27 cellular contexts compared by ENCODE assay signal in genomic region chr14:92974541-92975345, GRCh38. TPM values are rescaled to one million over a fixed set of nuclear protein-coding genes. Genes with fewer than 3 reads are reported as not detected.
DNase-seq lines count a peak whose midpoint lies in the region; ATAC-seq and TF ChIP-seq lines count a peak whose summit lies in the region.
"Had no signal": no experiment of that assay in that cellular context is flagged by ENCODE, and none has a peak within 500 bp of the region (broad histone marks: within the 10 kb centered on the region; RNA-seq: fewer than 3 reads in every experiment).

No MANE protein-coding gene starts in this region.

- H3K4me3 Mint-ChIP-seq in WTC11 = no peak overlapping the region
- H3K4me3 Mint-ChIP-seq: activated CD8-positive, alpha-beta T cell treated with anti-CD3 and anti-CD28 coated beads for 36 hours; activated naive CD8-positive, alpha-beta T cell treated with anti-CD3 and anti-CD28 coated beads, Interleukin-2, amount 50 U/mL, for 24 hours; CD4-positive, alpha-beta T cell; nephron progenitor cell; stimulated activated naive CD8-positive, alpha-beta T cell treated with anti-CD3 and anti-CD28 coated beads, Interleukin-15, Interleukin-2, amounts not matched to agents 100 ng/mL and 50 ng/mL, for 24 hours had no signal

- intact Hi-C loops in lower lobe of right lung (cut with DNase I) = no loop called here

- H3K27me3 Mint-ChIP-seq in WTC11 (ENCODE audit: low read depth) = no peaks in the 10 kb centered on the region; the same call in 1 of the 2 replicates
- H3K27me3 Mint-ChIP-seq: activated CD8-positive, alpha-beta T cell treated with anti-CD3 and anti-CD28 coated beads for 36 hours; activated naive CD8-positive, alpha-beta T cell treated with anti-CD3 and anti-CD28 coated beads, Interleukin-2, amount 50 U/mL, for 24 hours; CD4-positive, alpha-beta T cell; stimulated activated naive CD8-positive, alpha-beta T cell treated with anti-CD3 and anti-CD28 coated beads, Interleukin-15, Interleukin-2, amounts not matched to agents 100 ng/mL and 50 ng/mL, for 24 hours had no signal

- TF ChIP-seq CTCF in WTC11 (IDR thresholded peaks at IDR 0.05) = no peak
- TF ChIP-seq CTCF in lower lobe of right lung (IDR thresholded peaks at IDR 0.05) = no peak

- H3K27ac ChIP-seq in lower lobe of right lung (no peak overlapping the region), subcutaneous abdominal adipose tissue (ENCODE audit: low read depth, low read length) (peak overlapping the region; percentile 82)
- H3K27ac ChIP-seq: body of pancreas, psoas muscle had no signal

- H3K27me3 ChIP-seq in lower lobe of right lung (ENCODE audit: low read depth) (no peaks in the 10 kb centered on the region), subcutaneous abdominal adipose tissue (ENCODE audit: control insufficient read depth in 5 of 5, insufficient read depth in 4 of 5, low read length in 5 of 5) (no peaks in the 10 kb centered on the region)
- H3K27me3 ChIP-seq: body of pancreas had no signal

- H3K9me3 ChIP-seq in lower lobe of right lung = peaks cover 34% of the 10 kb centered on the region
- peaks cover 0 to 32% (median 16%) of the 10 kb centered on the region in 5 donors for H3K9me3 ChIP-seq in subcutaneous abdominal adipose tissue (ENCODE audit: control insufficient read depth in 5 of 5, low read length in 5 of 5)

- H3K36me3 ChIP-seq in lower lobe of right lung (peaks cover 11% of the 10 kb centered on the region), subcutaneous abdominal adipose tissue (ENCODE audit: control insufficient read depth in 5 of 5, insufficient read depth in 5 of 5, low read length in 5 of 5) (peaks cover 0 to 23% (median 10%) of the 10 kb centered on the region in 5 donors)

- H3K9me3 Mint-ChIP-seq in WTC11 = peaks cover 41% of the 10 kb centered on the region

- no peak overlapping the region for H3K9ac ChIP-seq in subcutaneous abdominal adipose tissue (ENCODE audit: low read length in 5 of 5)

- peaks cover 17% of the 10 kb centered on the region for H3K4me1 ChIP-seq in lower lobe of right lung
- peaks cover 1 to 30% (median 19%) of the 10 kb centered on the region in 5 donors for H3K4me1 ChIP-seq in subcutaneous abdominal adipose tissue (ENCODE audit: control insufficient read depth in 5 of 5, insufficient read depth in 5 of 5, low read length in 5 of 5)
- H3K4me1 ChIP-seq: psoas muscle had no signal

- peak; percentile 31 for DNase-seq in CD1c-positive myeloid dendritic cell (ENCODE audit: extremely low spot score)
- no peak for DNase-seq in WTC11 (ENCODE audit: low spot score)
- DNase-seq in lower lobe of right lung = no peak
- DNase-seq in dedifferentiated amniotic fluid mesenchymal stem cell (ENCODE audit: extremely low spot score) = no peak
- DNase-seq: activated CD8-positive, alpha-beta T cell treated with anti-CD3 and anti-CD28 coated beads for 36 hours; activated gamma-delta T cell; activated naive CD8-positive, alpha-beta T cell treated with anti-CD3 and anti-CD28 coated beads, Interleukin-2, amount 50 U/mL, for 24 hours; activated T-cell treated with anti-CD3 and anti-CD28 coated beads for 4 hours; body of pancreas; CD4-positive, alpha-beta T cell; DMS 273 treated with DMSO at 0.1 percent for 48 hours; HCEC 1CT; left colon; NCI-H146; NCI-H2171 treated with DMSO at 0.1 percent for 48 hours; NCI-H526 treated with DMSO at 0.1 percent for 48 hours; nephron progenitor cell; RPMI8226; stimulated activated CD4-positive, alpha-beta T cell treated with anti-CD3 and anti-CD28 coated beads, Interleukin-4, amount 100 ng/mL, for 24 hours had no signal

- peaks cover 33% of the 10 kb centered on the region for H3K4me1 Mint-ChIP-seq in WTC11
- H3K4me1 Mint-ChIP-seq: activated naive CD8-positive, alpha-beta T cell treated with anti-CD3 and anti-CD28 coated beads, Interleukin-2, amount 50 U/mL, for 24 hours had no signal

- ATAC-seq in WTC11 (no peak), lower lobe of right lung (peak; percentile 28 to 29), HG03457 (IDR thresholded peaks at IDR 0.05; ENCODE audit: unreplicated experiment) (no peak), HG03521 (IDR thresholded peaks at IDR 0.05; ENCODE audit: unreplicated experiment) (no peak), HG02642 (IDR thresholded peaks at IDR 0.05; ENCODE audit: poor library complexity, unreplicated experiment) (no peak)
- ATAC-seq: activated CD8-positive, alpha-beta T cell treated with anti-CD3 and anti-CD28 coated beads for 36 hours; body of pancreas; K562; left colon had no signal

- POLR2A ChIA-PET in WTC11 (lab: Charles Lee) = no interaction called here

- CTCF ChIA-PET in WTC11 (lab: Charles Lee) = interaction anchor here (0.6 to 2.1 kb wide), 9 partner anchors 11 to 609 kb away, joined by 3 to 6 read pairs (median 3); partner anchors contain the start of genes GON7 and UBR7

- H3K4me3 ChIP-seq in lower lobe of right lung = no peak overlapping the region
- peak overlapping the region in 1 of 5 donors; percentile 9 for H3K4me3 ChIP-seq in subcutaneous abdominal adipose tissue (ENCODE audit: low read depth in 1 of 5, low read length in 5 of 5)
- H3K4me3 ChIP-seq: body of pancreas, K562, psoas muscle had no signal

- peaks cover 41% of the 10 kb centered on the region for H3K36me3 Mint-ChIP-seq in WTC11

- H3K27ac Mint-ChIP-seq in WTC11 = peak overlapping the region; percentile 15; the same call in 1 of the 2 replicates
- H3K27ac Mint-ChIP-seq: activated CD8-positive, alpha-beta T cell treated with anti-CD3 and anti-CD28 coated beads for 36 hours; activated naive CD8-positive, alpha-beta T cell treated with anti-CD3 and anti-CD28 coated beads, Interleukin-2, amount 50 U/mL, for 24 hours; CD4-positive, alpha-beta T cell; nephron progenitor cell; stimulated activated naive CD8-positive, alpha-beta T cell treated with anti-CD3 and anti-CD28 coated beads, Interleukin-15, Interleukin-2, amounts not matched to agents 100 ng/mL and 50 ng/mL, for 24 hours had no signal

TF ChIP-seq in WTC11, 78 proteins besides CTCF, POLR2A, EP300 and RAD21 (continues in another document):
- TF ChIP-seq MYBL2 (CRISPR knock-in tag; IDR thresholded peaks at IDR 0.05) (no peak), FOXP1 (CRISPR knock-in tag; IDR thresholded peaks at IDR 0.05; ENCODE audit: borderline replicate concordance) (no peak), SP1 (CRISPR knock-in tag; conservative IDR thresholded peaks at IDR 0.05) (no peak)
- TF ChIP-seq, protein P1, sequence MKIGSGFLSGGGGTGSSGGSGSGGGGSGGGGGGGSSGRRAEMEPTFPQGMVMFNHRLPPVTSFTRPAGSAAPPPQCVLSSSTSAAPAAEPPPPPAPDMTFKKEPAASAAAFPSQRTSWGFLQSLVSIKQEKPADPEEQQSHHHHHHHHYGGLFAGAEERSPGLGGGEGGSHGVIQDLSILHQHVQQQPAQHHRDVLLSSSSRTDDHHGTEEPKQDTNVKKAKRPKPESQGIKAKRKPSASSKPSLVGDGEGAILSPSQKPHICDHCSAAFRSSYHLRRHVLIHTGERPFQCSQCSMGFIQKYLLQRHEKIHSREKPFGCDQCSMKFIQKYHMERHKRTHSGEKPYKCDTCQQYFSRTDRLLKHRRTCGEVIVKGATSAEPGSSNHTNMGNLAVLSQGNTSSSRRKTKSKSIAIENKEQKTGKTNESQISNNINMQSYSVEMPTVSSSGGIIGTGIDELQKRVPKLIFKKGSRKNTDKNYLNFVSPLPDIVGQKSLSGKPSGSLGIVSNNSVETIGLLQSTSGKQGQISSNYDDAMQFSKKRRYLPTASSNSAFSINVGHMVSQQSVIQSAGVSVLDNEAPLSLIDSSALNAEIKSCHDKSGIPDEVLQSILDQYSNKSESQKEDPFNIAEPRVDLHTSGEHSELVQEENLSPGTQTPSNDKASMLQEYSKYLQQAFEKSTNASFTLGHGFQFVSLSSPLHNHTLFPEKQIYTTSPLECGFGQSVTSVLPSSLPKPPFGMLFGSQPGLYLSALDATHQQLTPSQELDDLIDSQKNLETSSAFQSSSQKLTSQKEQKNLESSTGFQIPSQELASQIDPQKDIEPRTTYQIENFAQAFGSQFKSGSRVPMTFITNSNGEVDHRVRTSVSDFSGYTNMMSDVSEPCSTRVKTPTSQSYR (CRISPR knock-in tag; IDR thresholded peaks at IDR 0.05) = no peak
- TF ChIP-seq, protein P2, sequence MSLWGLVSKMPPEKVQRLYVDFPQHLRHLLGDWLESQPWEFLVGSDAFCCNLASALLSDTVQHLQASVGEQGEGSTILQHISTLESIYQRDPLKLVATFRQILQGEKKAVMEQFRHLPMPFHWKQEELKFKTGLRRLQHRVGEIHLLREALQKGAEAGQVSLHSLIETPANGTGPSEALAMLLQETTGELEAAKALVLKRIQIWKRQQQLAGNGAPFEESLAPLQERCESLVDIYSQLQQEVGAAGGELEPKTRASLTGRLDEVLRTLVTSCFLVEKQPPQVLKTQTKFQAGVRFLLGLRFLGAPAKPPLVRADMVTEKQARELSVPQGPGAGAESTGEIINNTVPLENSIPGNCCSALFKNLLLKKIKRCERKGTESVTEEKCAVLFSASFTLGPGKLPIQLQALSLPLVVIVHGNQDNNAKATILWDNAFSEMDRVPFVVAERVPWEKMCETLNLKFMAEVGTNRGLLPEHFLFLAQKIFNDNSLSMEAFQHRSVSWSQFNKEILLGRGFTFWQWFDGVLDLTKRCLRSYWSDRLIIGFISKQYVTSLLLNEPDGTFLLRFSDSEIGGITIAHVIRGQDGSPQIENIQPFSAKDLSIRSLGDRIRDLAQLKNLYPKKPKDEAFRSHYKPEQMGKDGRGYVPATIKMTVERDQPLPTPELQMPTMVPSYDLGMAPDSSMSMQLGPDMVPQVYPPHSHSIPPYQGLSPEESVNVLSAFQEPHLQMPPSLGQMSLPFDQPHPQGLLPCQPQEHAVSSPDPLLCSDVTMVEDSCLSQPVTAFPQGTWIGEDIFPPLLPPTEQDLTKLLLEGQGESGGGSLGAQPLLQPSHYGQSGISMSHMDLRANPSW (CRISPR knock-in tag; conservative IDR thresholded peaks at IDR 0.05; ENCODE audit: low read depth) = no peak

RNA-seq across cellular contexts. Expression of gene CHGA, which starts 51.8 kb away (rescaled TPM):
- 8.5 to 17.2 TPM (median 17.1 TPM) in 3 replicates for total RNA-seq in WTC11 (2021)
- 0.71 TPM for total RNA-seq in lower lobe of right lung
- total RNA-seq: activated CD8-positive, alpha-beta T cell treated with anti-CD3 and anti-CD28 coated beads for 36 hours; CD4-positive, alpha-beta T cell; K562; mononuclear cell had no signal

Comparison
In these comparisons a context has a peak if more than half of its experiments do, and no peak if none do; other contexts are left out.
1. ATAC-seq: peak in lower lobe of right lung (2 of 2); none in WTC11 (single experiment), HG03457 (single experiment), HG03521 (single experiment) and HG02642 (single experiment).